Comparison of ENCODE assay signal across 8 cellular contexts in the genomic region with DNA sequence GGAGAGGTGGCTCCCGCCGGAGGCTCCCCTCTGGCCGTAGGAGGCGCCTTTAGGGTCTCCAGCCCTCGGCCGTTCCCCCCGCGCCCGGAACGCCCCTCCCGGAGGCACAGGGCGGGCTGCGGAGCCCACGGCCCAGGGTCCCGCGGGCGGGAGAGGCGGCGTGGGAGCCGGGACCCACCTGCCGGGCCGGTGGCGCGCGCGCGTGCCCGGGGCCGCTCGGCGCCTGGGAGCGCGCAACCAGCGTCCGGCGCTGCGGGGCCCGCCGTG. TPM values are rescaled to one million over a fixed set of nuclear protein-coding genes. Genes with fewer than 3 reads are reported as not detected.
A peak's percentile ranks its signal among the peaks of the same experiment; 100 is the strongest.
DNase-seq lines count a peak whose midpoint lies in the region; ATAC-seq and TF ChIP-seq lines count a peak whose summit lies in the region.

A gene with protein sequence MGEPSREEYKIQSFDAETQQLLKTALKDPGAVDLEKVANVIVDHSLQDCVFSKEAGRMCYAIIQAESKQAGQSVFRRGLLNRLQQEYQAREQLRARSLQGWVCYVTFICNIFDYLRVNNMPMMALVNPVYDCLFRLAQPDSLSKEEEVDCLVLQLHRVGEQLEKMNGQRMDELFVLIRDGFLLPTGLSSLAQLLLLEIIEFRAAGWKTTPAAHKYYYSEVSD (minus strand): TSS at position 266 of the 267 bp plus-strand sequence. CDS start 1,036 bp downstream, outside the sequence.

- DNase-seq in Caki2 (ENCODE audit: low read depth), result no peak
- DNase-seq in breast epithelium (ENCODE audit: low spot score in 2 of 2), result no peak
- DNase-seq in left kidney (ENCODE audit: low read depth, low spot score), result peak; percentile 91
- no peak for DNase-seq in thoracic aorta (ENCODE audit: low spot score)
- DNase-seq in MV-4-11 (lab: John Stamatoyannopoulos, UW), result no peak

- peak within 1 kb of the TSS; percentile 97 for H3K4me3 ChIP-seq in HUES6 (ENCODE audit: low read depth, low read length)
- H3K4me3 ChIP-seq in breast epithelium, result peak within 1 kb of the TSS; percentile 78 to 91 (median 88)
- H3K4me3 ChIP-seq in thoracic aorta, result peak within 1 kb of the TSS; percentile 97

- peak within 1 kb of the TSS; percentile 87 for H3K9ac ChIP-seq in HUES6 (ENCODE audit: low read length)

- ATAC-seq in thoracic aorta (ENCODE audit: insufficient number of reproducible peaks, low FRiP score, low read depth) (no peak), HG02642 (IDR thresholded peaks at IDR 0.05; ENCODE audit: poor library complexity, unreplicated experiment) (no peak), HG03378 (IDR thresholded peaks at IDR 0.05; ENCODE audit: unreplicated experiment) (no peak)

- no peak for TF ChIP-seq CTCF in breast epithelium (IDR thresholded peaks at IDR 0.05)
- no peak for TF ChIP-seq CTCF in thoracic aorta (IDR thresholded peaks at IDR 0.05)

- no peak for TF ChIP-seq POLR2A in breast epithelium (IDR thresholded peaks at IDR 0.05)

- H3K36me3 ChIP-seq in HUES6 (ENCODE audit: control insufficient read depth, insufficient read depth, low read length), result peaks cover 30% of the 10 kb centered on the region
- H3K36me3 ChIP-seq in breast epithelium, result no peaks in the 10 kb centered on the region
- H3K36me3 ChIP-seq in thoracic aorta, result peaks cover 12% of the 10 kb centered on the region

- H3K27me3 ChIP-seq in HUES6 (ENCODE audit: control insufficient read depth, insufficient read depth, low read length), result no peaks in the 10 kb centered on the region
- H3K27me3 ChIP-seq in breast epithelium, result no peaks in the 10 kb centered on the region
- H3K27me3 ChIP-seq in thoracic aorta (replicated peaks; ENCODE audit: insufficient read depth), result no peaks in the 10 kb centered on the region

- H3K4me1 ChIP-seq in HUES6 (ENCODE audit: control insufficient read depth, insufficient read depth, low read length) (peaks cover 14% of the 10 kb centered on the region), breast epithelium (peaks cover 5 to 8% of the 10 kb centered on the region in 2 donors), thoracic aorta (ENCODE audit: control insufficient read depth in 1 of 2, low read depth in 2 of 2) (peaks cover 12 to 25% of the 10 kb centered on the region in 2 donors)

- in situ Hi-C loops in Caki2 (cut with HindIII; ENCODE audit: low pct_unique_long_range_greater_than_20kb, low sequenced_read_pairs), result no loop called here

- no peaks in the 10 kb centered on the region for H3K9me3 ChIP-seq in HUES6 (ENCODE audit: control insufficient read depth, insufficient read depth, low read depth, low read length)
- H3K9me3 ChIP-seq in breast epithelium, result no peaks in the 10 kb centered on the region
- H3K9me3 ChIP-seq in thoracic aorta, result no peaks in the 10 kb centered on the region

- H3K27ac ChIP-seq in HUES6 (ENCODE audit: low read depth, low read length), result peak within 1 kb of the TSS; percentile 60; the same call in 1 of the 2 replicates
- H3K27ac ChIP-seq in breast epithelium, result peak within 1 kb of the TSS; percentile 94 to 95
- peak within 1 kb of the TSS; percentile 97 to 99 for H3K27ac ChIP-seq in thoracic aorta

- intact Hi-C loops in breast epithelium (cut with DNase I; ENCODE audit: low total_unique reads), result no loop called here

RNA-seq across cellular contexts. Expression of the gene that starts here (rescaled TPM):
- total RNA-seq in Caki2 (2014; rRNA removed; shearing (Covaris generic); ENCODE audit: low replicate concordance), result 37.8 and 40.0 TPM in 2 replicates
- total RNA-seq in breast epithelium, result 10 to 100 TPM; 26.2 to 38.7 (median 28.8) TPM
- total RNA-seq in thoracic aorta, result 10 to 100 TPM; 32.5 to 70.1 TPM
